8 cellular contexts compared by ENCODE assay signal in the genomic region with DNA sequence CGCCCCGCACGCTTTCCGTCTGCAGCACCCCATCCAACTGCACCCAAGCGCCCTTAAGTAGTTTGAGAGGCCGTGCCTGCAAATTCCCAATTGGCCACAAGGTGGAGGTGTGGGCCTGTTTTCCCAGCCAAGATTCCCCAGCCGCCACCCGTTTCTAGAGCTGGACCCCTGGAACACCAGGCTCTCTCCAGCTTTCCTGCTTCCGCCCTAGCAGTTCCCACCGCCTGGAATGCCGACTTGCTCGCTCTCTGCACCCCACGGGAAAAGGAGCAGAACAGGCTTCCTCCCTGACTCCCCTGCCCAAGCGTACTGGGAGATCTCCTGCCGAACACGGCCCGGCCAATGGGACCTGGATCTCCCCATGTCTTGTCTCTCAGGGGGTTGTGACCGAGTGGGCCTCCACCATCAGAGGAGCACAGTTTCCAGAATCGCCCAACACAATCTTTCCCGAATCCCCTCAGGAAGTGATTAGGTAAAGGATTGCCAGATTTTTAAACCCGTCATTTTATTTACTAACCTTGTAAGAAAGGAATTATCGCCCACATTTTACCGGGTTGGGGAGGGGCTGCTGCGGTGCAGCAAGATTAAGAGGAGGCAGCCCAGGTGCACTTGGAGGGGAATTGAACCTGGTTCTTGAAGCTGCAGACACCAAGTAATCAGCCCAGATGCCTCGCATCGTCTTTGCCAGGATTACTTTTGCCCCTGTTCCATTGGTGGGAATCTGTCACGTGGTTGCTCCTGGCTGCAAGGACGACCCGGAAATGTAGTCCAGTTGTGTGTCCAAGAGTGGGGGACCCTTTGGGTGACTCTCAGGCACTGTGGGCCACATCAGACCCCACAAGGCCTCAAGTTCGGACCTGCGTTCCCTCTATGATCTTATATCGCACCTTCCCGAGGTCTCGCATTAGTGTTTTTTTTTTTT. TPM values are rescaled to one million over a fixed set of nuclear protein-coding genes. Genes with fewer than 3 reads are reported as not detected.
A peak's percentile ranks its signal among the peaks of the same experiment; 100 is the strongest.
DNase-seq lines count a peak whose midpoint lies in the region; ATAC-seq, FAIRE-seq and TF ChIP-seq lines count a peak whose summit lies in the region.

No MANE protein-coding gene starts in this region.

- H3K4me3 ChIP-seq in HFF-Myc (replicated peaks; ENCODE audit: low read depth, low read length) (peak overlapping the region; percentile 44), keratinocyte (ENCODE audit: control insufficient read depth in 2 of 3, extremely low read depth in 1 of 3, insufficient read depth in 2 of 3, low read depth in 1 of 3, low read length in 3 of 3) (peak overlapping the region; percentile 48 to 95 (median 87))

- H3K79me2 ChIP-seq in keratinocyte (ENCODE audit: control insufficient read depth, insufficient read depth, low read length): no peaks in the 10 kb centered on the region

- no peaks in the 10 kb centered on the region for H3K9me3 ChIP-seq in keratinocyte (ENCODE audit: control insufficient read depth, low read depth, low read length)

- H3K36me3 ChIP-seq in keratinocyte (ENCODE audit: control insufficient read depth in 2 of 2, extremely low read depth in 1 of 2, insufficient read depth in 2 of 2, low read length in 2 of 2): no peaks in the 10 kb centered on the region

- peaks cover 6% of the 10 kb centered on the region for H3K4me1 ChIP-seq in keratinocyte (ENCODE audit: control insufficient read depth, extremely low read depth, insufficient read depth, low read length)

- TF ChIP-seq CTCF in D721Med (IDR thresholded peaks at IDR 0.05; ENCODE audit: insufficient read depth, missing control alignments): peak; percentile 81
- TF ChIP-seq CTCF in HFF-Myc (IDR thresholded peaks at IDR 0.05; ENCODE audit: low read depth, low read length, missing control alignments): peak; percentile 82
- TF ChIP-seq CTCF in keratinocyte (optimal IDR thresholded peaks at IDR 0.05 in 1 of 3, IDR thresholded peaks at IDR 0.05 in 1 of 3, conservative IDR thresholded peaks at IDR 0.05 in 1 of 3; ENCODE audit: extremely low read depth in 1 of 3, insufficient read depth in 2 of 3, low read length in 3 of 3): peak; percentile 71 to 85 (median 80)

- H3K27ac ChIP-seq in keratinocyte (ENCODE audit: control insufficient read depth, insufficient read depth, low read length): peak overlapping the region; percentile 61

- DNase-seq in D721Med (ENCODE audit: insufficient read length, low spot score): peak; percentile 77
- peak; percentile 66 for DNase-seq in HFF-Myc (ENCODE audit: extremely low read depth, low read depth)
- DNase-seq in NCI-H2196 treated with DMSO at 0.1 percent for 48 hours (lab: John Stamatoyannopoulos, UW; ENCODE audit: unreplicated experiment): peak; percentile 51
- DNase-seq in cerebellar cortex (ENCODE audit: low spot score): peak; percentile 89
- no peak for DNase-seq in keratinocyte (ENCODE audit: low read depth, low spot score)
- peak; percentile 68 to 85 (median 70) for DNase-seq in stimulated activated CD4-positive, alpha-beta T cell treated with anti-CD3 and anti-CD28 coated beads, Interleukin-12 subunit alpha, Interleukin-12 subunit beta, amount 100 ng/mL, for 48 hours (ENCODE audit: low read depth in 2 of 3, low spot score in 1 of 3)

- peak; percentile 52 to 55 for ATAC-seq in activated CD4-positive, CD25-positive, alpha-beta regulatory T cell treated with anti-CD3 and anti-CD28 coated beads, Interleukin-2, amount 50 U/mL, for 24 hours
- no peak for ATAC-seq in HG02981 (IDR thresholded peaks at IDR 0.05; ENCODE audit: unreplicated experiment)

- peak overlapping the region; percentile 98 for H2AFZ ChIP-seq in keratinocyte (ENCODE audit: control insufficient read depth, low read length)

- peak overlapping the region; percentile 99 for H3K4me2 ChIP-seq in keratinocyte (ENCODE audit: control insufficient read depth, extremely low read depth, insufficient read depth, low read depth, low read length)

- peak overlapping the region; percentile 82 for H3K9ac ChIP-seq in keratinocyte (ENCODE audit: control insufficient read depth, extremely low read depth, insufficient read depth, low read length)

- H3K9me1 ChIP-seq in keratinocyte (ENCODE audit: control insufficient read depth, extremely low read depth, insufficient read depth, low read length): no peaks in the 10 kb centered on the region

- FAIRE-seq in D721Med (lab: Jason Lieb, UNC) (no peak), keratinocyte (lab: Jason Lieb, UNC) (peak; percentile 90)

- no peaks in the 10 kb centered on the region for H4K20me1 ChIP-seq in keratinocyte (ENCODE audit: control insufficient read depth, extremely low read depth, insufficient read depth, low read length)

- H3K27me3 ChIP-seq in keratinocyte (ENCODE audit: control insufficient read depth, extremely low read depth, insufficient read depth, low read length): no peaks in the 10 kb centered on the region

- dilution Hi-C loops in keratinocyte (cut with MboI; ENCODE audit: extremely low pct_ligation_motif_present, low sequenced_read_pairs): no loop called here

RNA-seq across cellular contexts. Expression of a gene that starts 3.5 kb away (rescaled TPM):
- polyA plus RNA-seq in keratinocyte: 0.51 to 2.8 TPM (median 0.94 TPM) in 3 replicates
- polyA plus RNA-seq in keratinocyte (2011; ENCODE audit: low read depth): not detected
- 0.22 and 0.31 TPM in 2 replicates for polyA plus RNA-seq in keratinocyte (2011; cell fraction: cytosol; rRNA removed)
- polyA plus RNA-seq in keratinocyte (2011; cell fraction: nucleus; rRNA removed): 6.2 and 6.7 TPM in 2 replicates
- polyA plus RNA-seq in keratinocyte (2012; ENCODE audit: low replicate concordance): 0.30 and 1.2 TPM in 2 replicates
- 0.67 to 0.96 TPM in 2 of 3 replicates, not detected in the other for polyA minus RNA-seq in keratinocyte
- not detected for polyA minus RNA-seq in keratinocyte (2011; cell fraction: cytosol; rRNA and poly(A)+ RNA removed)
- 0.23 and 0.63 TPM in 2 replicates for polyA minus RNA-seq in keratinocyte (2011; cell fraction: nucleus; rRNA and poly(A)+ RNA removed)

RNA-seq across cellular contexts. Expression of a gene that starts 7.3 kb away (rescaled TPM):
- polyA plus RNA-seq in keratinocyte: 19.5 to 32.3 TPM (median 27.4 TPM) in 3 replicates
- polyA plus RNA-seq in keratinocyte (2011; ENCODE audit: low read depth): 20.5 TPM
- 18.8 and 30.0 TPM in 2 replicates for polyA plus RNA-seq in keratinocyte (2011; cell fraction: cytosol; rRNA removed)
- 23.5 and 32.7 TPM in 2 replicates for polyA plus RNA-seq in keratinocyte (2011; cell fraction: nucleus; rRNA removed)
- 33.5 and 33.7 TPM in 2 replicates for polyA plus RNA-seq in keratinocyte (2012; ENCODE audit: low replicate concordance)
- 20.0 to 33.8 TPM (median 22.9 TPM) in 3 replicates for polyA minus RNA-seq in keratinocyte
- 35.3 TPM for polyA minus RNA-seq in keratinocyte (2011; cell fraction: cytosol; rRNA and poly(A)+ RNA removed)
- 13.3 and 15.3 TPM in 2 replicates for polyA minus RNA-seq in keratinocyte (2011; cell fraction: nucleus; rRNA and poly(A)+ RNA removed)

RNA-seq across cellular contexts. Expression of a gene that starts 15.2 kb away (rescaled TPM):
- polyA plus RNA-seq in keratinocyte: 8.7 to 12.2 TPM (median 10.7 TPM) in 3 replicates
- polyA plus RNA-seq in keratinocyte (2011; ENCODE audit: low read depth): 15.2 TPM
- polyA plus RNA-seq in keratinocyte (2011; cell fraction: cytosol; rRNA removed): 3.7 and 12.7 TPM in 2 replicates
- 17.9 and 25.8 TPM in 2 replicates for polyA plus RNA-seq in keratinocyte (2011; cell fraction: nucleus; rRNA removed)
- polyA plus RNA-seq in keratinocyte (2012; ENCODE audit: low replicate concordance): 12.0 and 30.2 TPM in 2 replicates
- 13.6 to 35.0 TPM (median 17.4 TPM) in 3 replicates for polyA minus RNA-seq in keratinocyte
- 40.7 TPM for polyA minus RNA-seq in keratinocyte (2011; cell fraction: cytosol; rRNA and poly(A)+ RNA removed)
- polyA minus RNA-seq in keratinocyte (2011; cell fraction: nucleus; rRNA and poly(A)+ RNA removed): 15.3 and 24.7 TPM in 2 replicates

RNA-seq across cellular contexts. Expression of a gene that starts 39.7 kb away (rescaled TPM):
- 0.01 to 0.08 TPM in 2 of 3 replicates, not detected in the other for polyA plus RNA-seq in keratinocyte
- not detected for polyA plus RNA-seq in keratinocyte (2011; ENCODE audit: low read depth)
- polyA plus RNA-seq in keratinocyte (2011; cell fraction: cytosol; rRNA removed): 0.04 TPM in 1 of 2 replicates, not detected in the other
- 0.32 and 0.99 TPM in 2 replicates for polyA plus RNA-seq in keratinocyte (2011; cell fraction: nucleus; rRNA removed)
- polyA plus RNA-seq in keratinocyte (2012; ENCODE audit: low replicate concordance): 0.05 and 0.37 TPM in 2 replicates
- polyA minus RNA-seq in keratinocyte: 0.03 to 0.39 TPM (median 0.10 TPM) in 3 replicates
- not detected for polyA minus RNA-seq in keratinocyte (2011; cell fraction: cytosol; rRNA and poly(A)+ RNA removed)
- polyA minus RNA-seq in keratinocyte (2011; cell fraction: nucleus; rRNA and poly(A)+ RNA removed): 0.11 and 0.39 TPM in 2 replicates

RNA-seq across cellular contexts. Expression of a gene that starts 49.8 kb away (rescaled TPM):
- 0.10 TPM in 1 of 3 replicates, not detected in the others for polyA plus RNA-seq in keratinocyte
- not detected for polyA plus RNA-seq in keratinocyte (2011; ENCODE audit: low read depth)
- polyA plus RNA-seq in keratinocyte (2011; cell fraction: cytosol; rRNA removed): not detected in 2 replicates
- not detected in 2 replicates for polyA plus RNA-seq in keratinocyte (2011; cell fraction: nucleus; rRNA removed)
- 0.07 TPM in 1 of 2 replicates, not detected in the other for polyA plus RNA-seq in keratinocyte (2012; ENCODE audit: low replicate concordance)
- not detected in 3 replicates for polyA minus RNA-seq in keratinocyte
- not detected for polyA minus RNA-seq in keratinocyte (2011; cell fraction: cytosol; rRNA and poly(A)+ RNA removed)
- polyA minus RNA-seq in keratinocyte (2011; cell fraction: nucleus; rRNA and poly(A)+ RNA removed): not detected in 2 replicates
